In the genomic region with DNA sequence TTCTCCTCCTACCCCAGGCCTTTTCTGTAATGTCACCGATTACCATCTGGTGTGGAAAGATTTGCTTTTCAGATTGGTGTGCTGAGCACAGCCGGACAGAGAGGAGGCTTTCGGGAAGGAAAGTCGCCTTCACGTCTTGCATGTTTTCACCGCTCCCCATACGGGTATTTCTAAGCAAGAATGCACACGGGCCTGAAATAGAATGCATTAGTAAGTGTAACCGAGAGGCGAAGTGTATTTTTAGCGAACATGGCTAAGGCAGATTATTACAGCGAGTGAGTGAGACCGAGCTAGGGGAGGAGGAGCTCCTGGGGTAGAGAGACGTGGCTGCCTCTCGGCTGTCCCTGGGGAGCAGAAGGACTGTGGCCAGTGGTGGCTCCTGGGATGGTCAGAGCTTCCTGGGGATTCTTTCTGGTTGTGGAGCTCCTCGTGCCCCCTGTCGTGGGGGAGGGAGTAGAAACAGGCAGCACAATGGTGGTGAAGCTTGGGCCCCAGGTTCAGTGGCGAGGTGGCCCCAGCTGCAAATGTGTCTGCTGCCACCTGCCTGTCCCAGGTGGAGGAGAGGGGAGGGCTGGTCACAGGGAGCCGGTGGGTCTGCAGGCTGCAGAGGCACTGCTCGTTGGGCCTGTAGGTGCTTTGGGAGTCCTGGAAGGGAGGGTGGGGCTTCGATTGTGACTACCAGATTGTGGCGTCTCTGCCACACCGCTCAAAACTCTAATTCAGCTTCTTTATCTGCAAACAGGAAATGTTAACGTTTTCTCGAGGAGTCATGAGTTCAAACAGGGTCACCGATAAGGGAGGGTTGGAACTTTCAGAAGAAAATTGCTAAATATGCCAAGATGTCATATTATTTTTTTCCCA, we compare ENCODE assay signal across 8 cellular contexts.
DNase-seq lines count a peak whose midpoint lies in the region; ATAC-seq, FAIRE-seq and TF ChIP-seq lines count a peak whose summit lies in the region.

No MANE protein-coding gene starts in this region.

- no peaks in the 10 kb centered on the region for H3K36me3 ChIP-seq in CD8-positive, alpha-beta memory T cell (ENCODE audit: insufficient read depth, low read length)
- no peaks in the 10 kb centered on the region for H3K36me3 ChIP-seq in heart right ventricle

- ATAC-seq in GM19328 (IDR thresholded peaks at IDR 0.05; ENCODE audit: unreplicated experiment) (peak; percentile 79), HG03460 (IDR thresholded peaks at IDR 0.05; ENCODE audit: unreplicated experiment) (peak; percentile 71), heart right ventricle (peak; percentile 78 to 92 (median 89))

- no peak overlapping the region for H3K4me3 ChIP-seq in CD8-positive, alpha-beta memory T cell (ENCODE audit: low read length)
- peak overlapping the region in 6 of 10 donors; percentile 6 to 29 (median 25) for H3K4me3 ChIP-seq in heart right ventricle

- H3K4me3 Mint-ChIP-seq in CD8-positive, alpha-beta memory T cell = peak overlapping the region in 2 of 7 donors; percentile 37 to 54
- H3K4me3 Mint-ChIP-seq in immature natural killer cell = peak overlapping the region in 2 of 5 donors; percentile 13 to 21

- no peak overlapping the region for H3K27ac ChIP-seq in CD8-positive, alpha-beta memory T cell (ENCODE audit: low read depth, low read length)
- H3K27ac ChIP-seq in heart right ventricle = peak overlapping the region in 8 of 10 donors; percentile 9 to 78 (median 51)

- FAIRE-seq in D721Med (lab: Jason Lieb, UNC) = no peak

- H3K27me3 Mint-ChIP-seq in CD8-positive, alpha-beta memory T cell = peaks cover 0 to 2% of the 10 kb centered on the region in 2 donors
- peaks cover 0 to 5% (median 3%) of the 10 kb centered on the region in 3 donors for H3K27me3 Mint-ChIP-seq in immature natural killer cell (ENCODE audit: low read depth in 3 of 3)

- H3K9me3 Mint-ChIP-seq in CD8-positive, alpha-beta memory T cell = no peaks in the 10 kb centered on the region
- no peaks in the 10 kb centered on the region for H3K9me3 Mint-ChIP-seq in immature natural killer cell

- peaks cover 12% of the 10 kb centered on the region for H3K4me1 ChIP-seq in CD8-positive, alpha-beta memory T cell (ENCODE audit: insufficient read depth, low read length)
- H3K4me1 ChIP-seq in heart right ventricle = peaks cover 0 to 27% (median 12%) of the 10 kb centered on the region in 9 donors

- H3K36me3 Mint-ChIP-seq in CD8-positive, alpha-beta memory T cell = peaks cover 0 to 3% (median 2%) of the 10 kb centered on the region in 3 donors
- H3K36me3 Mint-ChIP-seq in immature natural killer cell = no peaks in the 10 kb centered on the region

- 40 to 42% methylated on average over 26 of the region's 26 CpGs for WGBS in heart right ventricle, 2 donors

- DNase-seq in CD8-positive, alpha-beta memory T cell = peak in 2 of 5 donors; percentile 1 to 35
- DNase-seq in activated CD4-positive, alpha-beta T cell treated with anti-CD3 and anti-CD28 coated beads for 48 hours = peak; percentile 39
- DNase-seq in heart right ventricle = peak; percentile 36 to 55
- peak; percentile 36 for DNase-seq in stimulated activated CD8-positive, alpha-beta memory T cell treated with anti-CD3 and anti-CD28 coated beads, Interleukin-4, amount 100 ng/mL, for 48 hours
- DNase-seq in immature natural killer cell = no peak
- no peak for DNase-seq in D721Med (ENCODE audit: insufficient read length, low spot score)

- intact Hi-C loops in heart right ventricle (cut with DNase I) = loop anchor here in 1 of 10 donors (10.0 kb wide), 1 partner anchor 220 kb away; no protein-coding TSS in a partner anchor

- peaks cover 21 to 29% (median 23%) of the 10 kb centered on the region in 3 donors for H3K4me1 Mint-ChIP-seq in CD8-positive, alpha-beta memory T cell
- H3K4me1 Mint-ChIP-seq in immature natural killer cell = peaks cover 43 to 45% of the 10 kb centered on the region in 2 donors

- H3K9me3 ChIP-seq in CD8-positive, alpha-beta memory T cell (ENCODE audit: low read length) = no peaks in the 10 kb centered on the region
- peaks cover 0 to 5% (median 0%) of the 10 kb centered on the region in 11 donors for H3K9me3 ChIP-seq in heart right ventricle

- TF ChIP-seq CTCF in heart right ventricle (IDR thresholded peaks at IDR 0.05) (peak in 3 of 9 donors; percentile 13 to 22 (median 22)), D721Med (IDR thresholded peaks at IDR 0.05; ENCODE audit: insufficient read depth, missing control alignments) (no peak)

- no peaks in the 10 kb centered on the region for H3K27me3 ChIP-seq in CD8-positive, alpha-beta memory T cell (ENCODE audit: insufficient read depth, low read length, poor library complexity, severe bottlenecking)
- H3K27me3 ChIP-seq in heart right ventricle = no peaks in the 10 kb centered on the region

- CTCF ChIA-PET in CD8-positive, alpha-beta memory T cell (lab: Charles Lee) = interaction anchor here (0.6 to 1.9 kb wide), 3 partner anchors 221 to 270 kb away, joined by 3 to 6 read pairs (median 3); no protein-coding TSS in a partner anchor

- POLR2A ChIA-PET in CD8-positive, alpha-beta memory T cell (lab: Charles Lee) = no interaction called here

- peak overlapping the region in 5 of 8 donors; percentile 17 to 82 (median 73) for H3K27ac Mint-ChIP-seq in CD8-positive, alpha-beta memory T cell
- H3K27ac Mint-ChIP-seq in immature natural killer cell = peak overlapping the region in 3 of 6 donors; percentile 26 to 71 (median 44)

Comparison
In these comparisons a context has a peak if more than half of its experiments do, and no peak if none do; other contexts are left out.
1. DNase-seq: peak in activated CD4-positive, alpha-beta T cell treated with anti-CD3 and anti-CD28 coated beads for 48 hours (single experiment), heart right ventricle (2 of 2) and stimulated activated CD8-positive, alpha-beta memory T cell treated with anti-CD3 and anti-CD28 coated beads, Interleukin-4, amount 100 ng/mL, for 48 hours (single experiment); none in immature natural killer cell (0 of 3) and D721Med (single experiment).
2. Peak in every context shown above with its lines, with median percentiles within 50 percentile points of each other: ATAC-seq.